ENCODE assay signal across 14 cellular contexts in the genomic region with DNA sequence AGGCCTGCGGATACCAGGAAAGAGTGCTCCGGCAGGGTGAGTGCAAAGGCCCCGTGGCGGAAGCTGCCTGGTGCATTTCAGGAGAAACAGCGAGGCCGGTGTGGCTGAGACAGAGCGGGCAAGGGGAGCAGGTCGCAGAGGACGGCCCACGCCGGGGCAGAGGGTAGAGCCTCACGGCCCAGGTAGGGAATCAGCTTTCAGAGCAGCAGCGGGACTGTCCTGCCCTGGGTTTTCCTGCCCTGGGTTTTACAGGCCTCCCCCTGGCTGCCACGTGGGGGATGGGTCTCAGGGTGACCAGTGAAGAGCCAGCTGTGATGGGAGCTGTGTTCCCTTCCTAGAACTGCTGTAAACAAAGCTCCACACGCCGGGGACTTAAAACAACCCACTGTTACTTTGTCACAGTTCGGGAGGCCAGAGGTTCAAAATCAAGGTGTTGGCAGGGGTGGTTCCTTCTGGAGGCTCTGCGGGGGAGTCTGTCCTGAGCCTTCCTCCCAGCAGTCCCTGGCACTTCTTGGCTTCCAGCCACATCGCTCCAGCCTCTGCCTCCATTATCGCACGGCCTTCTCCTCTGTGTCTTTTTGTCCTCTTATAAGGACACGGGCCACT. TPM values are rescaled to one million over a fixed set of nuclear protein-coding genes. Genes with fewer than 3 reads are reported as not detected.
A peak's percentile ranks its signal among the peaks of the same experiment; 100 is the strongest.
DNase-seq lines count a peak whose midpoint lies in the region; ATAC-seq and TF ChIP-seq lines count a peak whose summit lies in the region.
"Had no signal": no experiment of that assay in that cellular context is flagged by ENCODE, and none has a peak within 500 bp of the region (broad histone marks: within the 10 kb centered on the region; RNA-seq: fewer than 3 reads in every experiment).

No MANE protein-coding gene starts in this region.

- no peak overlapping the region for H3K4me3 Mint-ChIP-seq in activated T-cell treated with anti-CD3 and anti-CD28 coated beads, Interleukin-2, amount 50 U/mL, for 24 hours
- H3K4me3 Mint-ChIP-seq in activated T-cell treated with anti-CD3 and anti-CD28 coated beads, Interleukin-2, amount 50 U/mL, for 4 hours: no peak overlapping the region
- H3K4me3 Mint-ChIP-seq in activated CD4-positive, alpha-beta memory T cell treated with anti-CD3 and anti-CD28 coated beads for 36 hours: no peak overlapping the region

- H3K4me3 ChIP-seq in osteoblast (ENCODE audit: insufficient read depth, low read length): no peak overlapping the region
- H3K4me3 ChIP-seq in coronary artery: no peak overlapping the region
- H3K4me3 ChIP-seq: ascending aorta, right lobe of liver had no signal

- peak overlapping the region; percentile 6 for H3K27ac Mint-ChIP-seq in activated T-cell treated with anti-CD3 and anti-CD28 coated beads, Interleukin-2, amount 50 U/mL, for 24 hours
- no peak overlapping the region for H3K27ac Mint-ChIP-seq in activated CD4-positive, alpha-beta memory T cell treated with anti-CD3 and anti-CD28 coated beads for 36 hours

- no peak overlapping the region for H2AFZ ChIP-seq in osteoblast (ENCODE audit: low read length)

- H3K27me3 Mint-ChIP-seq in activated T-cell treated with anti-CD3 and anti-CD28 coated beads, Interleukin-2, amount 50 U/mL, for 24 hours: no peaks in the 10 kb centered on the region
- H3K27me3 Mint-ChIP-seq in activated T-cell treated with anti-CD3 and anti-CD28 coated beads, Interleukin-2, amount 50 U/mL, for 4 hours (ENCODE audit: low read depth): no peaks in the 10 kb centered on the region
- H3K27me3 Mint-ChIP-seq in activated CD4-positive, alpha-beta memory T cell treated with anti-CD3 and anti-CD28 coated beads for 36 hours: no peaks in the 10 kb centered on the region

- peaks cover 2% of the 10 kb centered on the region for H3K36me3 Mint-ChIP-seq in activated T-cell treated with anti-CD3 and anti-CD28 coated beads, Interleukin-2, amount 50 U/mL, for 24 hours (ENCODE audit: low read depth)
- peaks cover 2% of the 10 kb centered on the region for H3K36me3 Mint-ChIP-seq in activated T-cell treated with anti-CD3 and anti-CD28 coated beads, Interleukin-2, amount 50 U/mL, for 4 hours (ENCODE audit: insufficient read depth)
- no peaks in the 10 kb centered on the region for H3K36me3 Mint-ChIP-seq in activated CD4-positive, alpha-beta memory T cell treated with anti-CD3 and anti-CD28 coated beads for 36 hours

- CTCF ChIA-PET in activated CD4-positive, alpha-beta memory T cell treated with anti-CD3 and anti-CD28 coated beads for 36 hours (lab: Charles Lee): no interaction called here

- peaks cover 66% of the 10 kb centered on the region for H3K4me1 Mint-ChIP-seq in activated T-cell treated with anti-CD3 and anti-CD28 coated beads, Interleukin-2, amount 50 U/mL, for 24 hours (ENCODE audit: low read depth)
- peaks cover 50% of the 10 kb centered on the region for H3K4me1 Mint-ChIP-seq in activated T-cell treated with anti-CD3 and anti-CD28 coated beads, Interleukin-2, amount 50 U/mL, for 4 hours (ENCODE audit: low read depth)
- H3K4me1 Mint-ChIP-seq in activated CD4-positive, alpha-beta memory T cell treated with anti-CD3 and anti-CD28 coated beads for 36 hours (ENCODE audit: low read depth): peaks cover 42% of the 10 kb centered on the region

- H3K4me1 ChIP-seq in osteoblast (ENCODE audit: insufficient read depth, low read length): peaks cover 4% of the 10 kb centered on the region

- H3K79me2 ChIP-seq in osteoblast (ENCODE audit: insufficient read depth, low read length): peaks cover 99% of the 10 kb centered on the region

- H3K27me3 ChIP-seq in osteoblast (ENCODE audit: insufficient read depth, low read length): no peaks in the 10 kb centered on the region
- H3K27me3 ChIP-seq: ascending aorta, right lobe of liver had no signal

- ATAC-seq in activated T-cell treated with anti-CD3 and anti-CD28 coated beads, Interleukin-2, amount 50 U/mL, for 4 hours: no peak
- ATAC-seq in Right ventricle myocardium superior (ENCODE audit: poor library complexity) (peak; percentile 10), HG02571 (IDR thresholded peaks at IDR 0.05; ENCODE audit: unreplicated experiment) (no peak)
- ATAC-seq: HCT116 had no signal

- peaks cover 91% of the 10 kb centered on the region for H4K20me1 ChIP-seq in osteoblast (ENCODE audit: insufficient read depth, low read length)

- POLR2A ChIA-PET in activated CD4-positive, alpha-beta memory T cell treated with anti-CD3 and anti-CD28 coated beads for 36 hours (lab: Charles Lee): no interaction called here

- no peak overlapping the region for H3K27ac ChIP-seq in osteoblast (ENCODE audit: low read depth, low read length)
- no peak overlapping the region for H3K27ac ChIP-seq in coronary artery
- H3K27ac ChIP-seq: ascending aorta, right lobe of liver had no signal

- no peaks in the 10 kb centered on the region for H3K9me3 Mint-ChIP-seq in activated T-cell treated with anti-CD3 and anti-CD28 coated beads, Interleukin-2, amount 50 U/mL, for 24 hours
- H3K9me3 Mint-ChIP-seq in activated T-cell treated with anti-CD3 and anti-CD28 coated beads, Interleukin-2, amount 50 U/mL, for 4 hours: no peaks in the 10 kb centered on the region
- H3K9me3 Mint-ChIP-seq in activated CD4-positive, alpha-beta memory T cell treated with anti-CD3 and anti-CD28 coated beads for 36 hours: no peaks in the 10 kb centered on the region

- no peaks in the 10 kb centered on the region for H3K36me3 ChIP-seq in osteoblast (ENCODE audit: insufficient read depth, low read length)
- H3K36me3 ChIP-seq: ascending aorta, right lobe of liver had no signal

- no peak overlapping the region for H3K4me2 ChIP-seq in osteoblast (ENCODE audit: insufficient read depth, low read length)

- no peaks in the 10 kb centered on the region for H3K9me3 ChIP-seq in osteoblast (ENCODE audit: low read depth, low read length)
- H3K9me3 ChIP-seq: ascending aorta, right lobe of liver had no signal

- DNase-seq in activated T-cell treated with anti-CD3 and anti-CD28 coated beads, Interleukin-2, amount 50 U/mL, for 24 hours: no peak
- no peak for DNase-seq in activated T-cell treated with anti-CD3 and anti-CD28 coated beads, Interleukin-2, amount 50 U/mL, for 4 hours
- DNase-seq in Right ventricle myocardium superior (no peak), osteoblast (ENCODE audit: insufficient read length, low spot score, missing footprints) (peak; percentile 39), coronary artery (ENCODE audit: low spot score) (no peak), T-helper 2 cell (no peak)
- no peak for DNase-seq in activated CD4-positive, alpha-beta memory T cell treated with anti-CD3 and anti-CD28 coated beads for 36 hours
- DNase-seq: activated T-cell treated with anti-CD3 and anti-CD28 coated beads, Interleukin-2, amount 50 U/mL, for 1 hour; mesendoderm; NCI-H774; right lobe of liver had no signal

- no peak for TF ChIP-seq CTCF in osteoblast (IDR thresholded peaks at IDR 0.05; ENCODE audit: extremely low read depth, low read depth, low read length)
- TF ChIP-seq CTCF in coronary artery (IDR thresholded peaks at IDR 0.05): no peak

- intact Hi-C loops in Right ventricle myocardium superior (cut with DNase I): loop anchor here (5.0 kb wide), 1 partner anchor 35 kb away; no protein-coding TSS in a partner anchor
- intact Hi-C loops in activated CD4-positive, alpha-beta memory T cell treated with anti-CD3 and anti-CD28 coated beads for 36 hours (cut with micrococcal nuclease): no loop called here

RNA-seq across cellular contexts. Expression of a gene that starts 10.4 kb away (rescaled TPM):
- total RNA-seq in activated T-cell treated with anti-CD3 and anti-CD28 coated beads, Interleukin-2, amount 50 U/mL, for 4 hours: 100 to 1,000 TPM; 127 to 160 (median 135) TPM
- total RNA-seq in Right ventricle myocardium superior (133 TPM), osteoblast (45.2 and 47.1 TPM in 2 replicates)
- 10 to 100 TPM; 86.1 to 86.9 TPM for total RNA-seq in activated CD4-positive, alpha-beta memory T cell treated with anti-CD3 and anti-CD28 coated beads for 36 hours
